ENCODE assay signal across 8 cellular contexts in the genomic region with DNA sequence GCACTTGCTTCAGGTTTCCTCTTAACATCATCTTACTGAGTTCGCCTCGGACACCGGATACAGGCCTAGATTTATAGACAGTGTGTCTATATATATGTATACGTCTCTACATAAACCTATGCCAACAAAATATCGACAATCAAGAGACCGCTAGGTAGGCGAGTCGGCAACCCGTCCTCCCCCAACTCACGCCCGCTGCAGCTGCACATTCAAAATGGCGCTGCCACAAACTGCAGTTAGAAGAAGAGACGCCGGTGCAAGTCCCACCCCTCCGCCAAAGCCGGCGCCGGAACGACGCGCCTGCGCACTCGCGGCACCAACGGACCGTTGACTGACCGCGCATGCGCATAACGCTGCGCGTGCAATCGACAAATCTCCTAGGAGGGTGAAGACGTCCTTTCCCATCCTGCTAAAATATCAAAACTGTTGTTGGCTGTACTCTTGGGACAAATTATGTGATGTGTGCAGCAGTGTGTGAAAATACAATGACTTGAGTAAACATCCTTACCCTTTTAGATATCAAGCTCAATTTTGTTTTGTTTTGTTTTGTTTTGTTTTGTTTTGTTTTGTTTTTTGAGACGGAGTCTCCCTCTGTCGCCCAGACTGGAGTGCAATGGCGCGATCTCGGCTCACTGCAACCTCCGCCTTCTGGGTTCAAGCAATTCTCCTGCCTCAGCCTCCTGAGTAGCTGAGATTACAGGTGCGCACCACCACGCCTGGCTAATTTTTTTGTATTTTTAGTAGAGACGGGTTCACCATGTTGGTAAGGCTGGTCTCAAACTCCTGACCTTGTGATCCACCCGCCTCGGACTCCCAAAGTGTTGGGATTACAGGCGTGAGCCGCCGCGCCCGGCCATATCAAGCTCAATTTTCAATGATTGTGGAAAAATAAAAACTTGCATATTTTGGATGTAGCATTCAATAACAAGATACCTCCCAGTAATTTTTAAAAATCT. TPM values are rescaled to one million over a fixed set of nuclear protein-coding genes. Genes with fewer than 3 reads are reported as not detected.
DNase-seq lines count a peak whose midpoint lies in the region; ATAC-seq and TF ChIP-seq lines count a peak whose summit lies in the region.
"Not testable (repeated sequence)": the region's sequence is repeated elsewhere in the genome, so short reads cannot be mapped to it uniquely, and the experiment has no call there.

Gene PSPC1 (minus strand): TSS at position 219 of the 956 bp plus-strand sequence. CDS start 188 bp downstream, at position 31.

- TF ChIP-seq CTCF in Caco-2 (IDR thresholded peaks at IDR 0.05; ENCODE audit: insufficient read depth in 1 of 2, low read depth in 1 of 2, low read length in 1 of 2, severe bottlenecking in 1 of 2, unreplicated experiment in 1 of 2); OCI-LY1 (IDR thresholded peaks at IDR 0.05; ENCODE audit: low read length): not testable (repeated sequence)

- H4K20me1 ChIP-seq in OCI-LY1 (ENCODE audit: insufficient read depth, low read length) = not testable (repeated sequence)

- not testable (repeated sequence) for H3K27me3 Mint-ChIP-seq in Caco-2 (ENCODE audit: insufficient read depth, unreplicated experiment)

- not testable (repeated sequence) for H3K9me2 ChIP-seq in OCI-LY1 (ENCODE audit: low read depth, low read length)

- H2AFZ ChIP-seq in OCI-LY1 (ENCODE audit: low read length) = peak within 1 kb of the TSS; percentile 93; the same call in 1 of the 2 replicates

- peak; percentile 93 for ATAC-seq in GM21423 (IDR thresholded peaks at IDR 0.05; ENCODE audit: unreplicated experiment)

- CTCF ChIA-PET in Caco-2 (lab: Charles Lee) = interaction anchor here (0.5 to 0.7 kb wide), 2 partner anchors 35 to 180 kb away, joined by 3 to 6 read pairs; no protein-coding TSS in a partner anchor

- in situ Hi-C loops in endometrial microvascular endothelial cells (cut with HindIII; ENCODE audit: inconsistent ontology term, low pct_unique_long_range_greater_than_20kb, low sequenced_read_pairs) = not testable (repeated sequence)

- intact Hi-C loops in Caco-2 (cut with micrococcal nuclease; ENCODE audit: unreplicated experiment) = loop anchor here (1.0 to 2.0 kb wide), 3 partner anchors 11 to 174 kb away; no protein-coding TSS in a partner anchor

- H3K9ac ChIP-seq in HUES64 (ENCODE audit: low read depth, low read length) = peak within 1 kb of the TSS; percentile 96
- H3K9ac ChIP-seq in OCI-LY1 (ENCODE audit: low read length) = peak within 1 kb of the TSS; percentile 88

- peak within 1 kb of the TSS; percentile 81 for H3K4me3 ChIP-seq in Caco-2 (ENCODE audit: low read depth, low read length)
- H3K4me3 ChIP-seq in HUES64 (ENCODE audit: low read length) = peak within 1 kb of the TSS; percentile 90
- peak within 1 kb of the TSS; percentile 79 for H3K4me3 ChIP-seq in OCI-LY1 (ENCODE audit: low read depth, low read length, poor library complexity, severe bottlenecking)

- WGBS in HUES64 = 26% methylated on average over 46 of the region's 50 CpGs

- POLR2A ChIA-PET in Caco-2 (lab: Charles Lee) = interaction anchor here (0.6 to 1.9 kb wide), 2 partner anchors 81 to 193 kb away, joined by 3 to 11 read pairs; partner anchors contain the start of gene ZMYM5

- not testable (repeated sequence) for H3F3A ChIP-seq in OCI-LY1 (ENCODE audit: insufficient read depth, low read length)

- DNase-seq in Caco-2 = peak; percentile 95 to 97
- DNase-seq in activated CD8-positive, alpha-beta memory T cell treated with anti-CD3 and anti-CD28 coated beads, Interleukin-2, amount 50 U/mL, for 4 hours = peak; percentile 95
- peak; percentile 99 for DNase-seq in mesenteric fat pad (ENCODE audit: low spot score)
- peak; percentile 85 for DNase-seq in stimulated activated CD8-positive, alpha-beta memory T cell treated with anti-CD3 and anti-CD28 coated beads, Interleukin-15, amount 100 ng/mL, for 24 hours (ENCODE audit: low read depth)

- not testable (repeated sequence) for H3K27me3 ChIP-seq in Caco-2 (replicated peaks; ENCODE audit: control insufficient read depth, insufficient read depth, low read length); HUES64 (ENCODE audit: insufficient read depth, low read length); OCI-LY1 (ENCODE audit: insufficient read depth, low read length)

- peaks cover 12% of the 10 kb centered on the region for H3K4me1 Mint-ChIP-seq in Caco-2 (ENCODE audit: low read depth, unreplicated experiment)

- H3K27ac ChIP-seq in HUES64 (ENCODE audit: low read depth, low read length) (peak within 1 kb of the TSS; percentile 85), OCI-LY1 (ENCODE audit: low read depth, low read length, poor library complexity, severe bottlenecking) (peak within 1 kb of the TSS; percentile 78)

- H3K36me3 Mint-ChIP-seq in Caco-2 (ENCODE audit: insufficient read depth, unreplicated experiment) = peaks cover 26% of the 10 kb centered on the region

- not testable (repeated sequence) for H3K4me1 ChIP-seq in Caco-2; HUES64 (ENCODE audit: insufficient read depth, low read length)
- peaks cover 14% of the 10 kb centered on the region for H3K4me1 ChIP-seq in OCI-LY1 (ENCODE audit: insufficient read depth, low read length, severe bottlenecking)

- H3K27ac Mint-ChIP-seq in Caco-2 (ENCODE audit: unreplicated experiment) = peak within 1 kb of the TSS; percentile 93

- BruUV-seq in Caco-2 (replicated peaks; lab: Mats Ljungman, UMichigan) = TSS peak; percentile 97

- peaks cover 22% of the 10 kb centered on the region for H3K79me2 ChIP-seq in OCI-LY1 (ENCODE audit: insufficient read depth, low read length)

- H3K4me2 ChIP-seq in OCI-LY1 (ENCODE audit: low read length) = peak within 1 kb of the TSS; percentile 57

- H3K9me3 ChIP-seq in Caco-2; HUES64 (ENCODE audit: insufficient read depth, low read depth, low read length); OCI-LY1 (ENCODE audit: low read length): not testable (repeated sequence)

- H3K36me3 ChIP-seq in Caco-2 (ENCODE audit: control insufficient read depth, insufficient read depth, low read length); HUES64 (ENCODE audit: insufficient read depth, low read length): not testable (repeated sequence)
- H3K36me3 ChIP-seq in OCI-LY1 (ENCODE audit: insufficient read depth, low read length) = peaks cover 19% of the 10 kb centered on the region

- H3K4me3 Mint-ChIP-seq in Caco-2 (ENCODE audit: unreplicated experiment) = peak within 1 kb of the TSS; percentile 94

- H3K9me3 Mint-ChIP-seq in Caco-2 (ENCODE audit: unreplicated experiment) = not testable (repeated sequence)

RNA-seq across cellular contexts. Expression of gene PSPC1, which starts in this region (rescaled TPM):
- total RNA-seq in Caco-2 (2022) (123 and 124 TPM in 2 replicates), endometrial microvascular endothelial cells (ENCODE audit: inconsistent ontology term) (61.0 TPM), mesenteric fat pad (40.3 TPM)
- polyA plus RNA-seq in HUES64 (2013, experiment 1 of 2) = 73.8 TPM
- polyA plus RNA-seq in HUES64 (2013, experiment 2 of 2) = 69.5 TPM

Comparison
In these comparisons a context has a peak if more than half of its experiments do, and no peak if none do; other contexts are left out.
1. Peak in every context shown above with its lines: DNase-seq, ATAC-seq, H3K4me3 ChIP-seq and H3K27ac ChIP-seq.